9 cellular contexts compared by ENCODE assay signal in genomic region chr5:135140805-135141204, GRCh38.
A peak's percentile ranks its signal among the peaks of the same experiment; 100 is the strongest.
DNase-seq lines count a peak whose midpoint lies in the region; ATAC-seq and TF ChIP-seq lines count a peak whose summit lies in the region.
"Had no signal": no experiment of that assay in that cellular context is flagged by ENCODE, and none has a peak within 500 bp of the region (broad histone marks: within the 10 kb centered on the region; RNA-seq: fewer than 3 reads in every experiment).

No MANE protein-coding gene starts in this region.

- H3F3A ChIP-seq in PC-9 (ENCODE audit: insufficient read depth, low read depth), result peaks cover 65% of the 10 kb centered on the region

- no peaks in the 10 kb centered on the region for H3K36me3 ChIP-seq in PC-9 (ENCODE audit: low read depth)
- H3K36me3 ChIP-seq in skeletal muscle satellite cell (ENCODE audit: insufficient read depth, low read length), result no peaks in the 10 kb centered on the region
- H3K36me3 ChIP-seq: neutrophil had no signal

- H3K9me3 Mint-ChIP-seq in progenitor cell of endocrine pancreas (ENCODE audit: low read depth), result no peaks in the 10 kb centered on the region

- H3K79me2 ChIP-seq in PC-9 (ENCODE audit: low read depth), result no peaks in the 10 kb centered on the region

- H3K27ac Mint-ChIP-seq in progenitor cell of endocrine pancreas, result no peak overlapping the region

- H3K9ac ChIP-seq in skeletal muscle satellite cell (ENCODE audit: low read depth, low read length), result peak overlapping the region; percentile 29

- no peak overlapping the region for H3K4me3 Mint-ChIP-seq in progenitor cell of endocrine pancreas (ENCODE audit: low read depth)

- H3K27ac ChIP-seq in PC-9, result peak overlapping the region; percentile 97
- H3K27ac ChIP-seq: neutrophil had no signal

- ATAC-seq in HG02973 (IDR thresholded peaks at IDR 0.05; ENCODE audit: unreplicated experiment), result no peak

- DNase-seq in GM03348 (ENCODE audit: low spot score) (peak; percentile 75), PC-9 (peak; percentile 76 to 99), fibroblast of the aortic adventitia (ENCODE audit: low read depth) (peak; percentile 35), progenitor cell of endocrine pancreas (ENCODE audit: low spot score, unreplicated experiment) (no peak), DMS79 (lab: John Stamatoyannopoulos, UW) (no peak), cerebellum (ENCODE audit: low spot score) (no peak)

- no peak overlapping the region for H2AFZ ChIP-seq in PC-9

- no peaks in the 10 kb centered on the region for H3K36me3 Mint-ChIP-seq in progenitor cell of endocrine pancreas (ENCODE audit: insufficient read depth)

- intact Hi-C loops in PC-9 (cut with micrococcal nuclease; ENCODE audit: unreplicated experiment), result loop anchor here (2.0 kb wide), 1 partner anchor 16 kb away; no protein-coding TSS in a partner anchor

- TF ChIP-seq CTCF in PC-9 (conservative IDR thresholded peaks at IDR 0.05), result no peak
- no peak for TF ChIP-seq CTCF in fibroblast of the aortic adventitia (IDR thresholded peaks at IDR 0.05; ENCODE audit: insufficient read depth, low read length)
- TF ChIP-seq CTCF in progenitor cell of endocrine pancreas (IDR thresholded peaks at IDR 0.05; ENCODE audit: unreplicated experiment), result no peak

- H3K4me1 Mint-ChIP-seq in progenitor cell of endocrine pancreas (ENCODE audit: low read depth), result peaks cover 5% of the 10 kb centered on the region

- H3K4me1 ChIP-seq in PC-9 (replicated peaks; ENCODE audit: insufficient read depth) (peaks cover 73% of the 10 kb centered on the region), skeletal muscle satellite cell (ENCODE audit: control insufficient read depth, insufficient read depth, low read length) (peaks cover 32% of the 10 kb centered on the region)

- no TSS peak for BruUV-seq in PC-9 (replicated peaks; lab: Mats Ljungman, UMichigan)

- H3K9me2 ChIP-seq in PC-9 (ENCODE audit: insufficient read depth), result no peaks in the 10 kb centered on the region

- POLR2A ChIA-PET in PC-9 (lab: Charles Lee; ENCODE audit: unreplicated experiment), result interaction anchor here (0.7 kb wide), 1 partner anchor 29 kb away, joined by 7 read pairs; no protein-coding TSS in a partner anchor

- H3K9me3 ChIP-seq in PC-9 (ENCODE audit: insufficient read depth, low read depth) (no peaks in the 10 kb centered on the region), skeletal muscle satellite cell (replicated peaks; ENCODE audit: low read length) (no peaks in the 10 kb centered on the region)
- H3K9me3 ChIP-seq: neutrophil had no signal

- H3K27me3 ChIP-seq in PC-9 (ENCODE audit: insufficient read depth, low read depth) (no peaks in the 10 kb centered on the region), skeletal muscle satellite cell (ENCODE audit: control insufficient read depth, insufficient read depth, low read length) (no peaks in the 10 kb centered on the region)

- H3K27me3 Mint-ChIP-seq in progenitor cell of endocrine pancreas, result peaks cover 38% of the 10 kb centered on the region

- H4K20me1 ChIP-seq in PC-9 (ENCODE audit: insufficient read depth), result no peaks in the 10 kb centered on the region

- peak overlapping the region; percentile 43; the same call in 1 of the 2 replicates for H3K4me3 ChIP-seq in PC-9
- no peak overlapping the region for H3K4me3 ChIP-seq in fibroblast of the aortic adventitia (ENCODE audit: low read depth, low read length)
- H3K4me3 ChIP-seq in skeletal muscle satellite cell (ENCODE audit: low read length), result peak overlapping the region; percentile 16

- CTCF ChIA-PET in PC-9 (lab: Charles Lee), result no interaction called here

- H3K4me2 ChIP-seq in PC-9 (peak overlapping the region; percentile 77), skeletal muscle satellite cell (ENCODE audit: low read length) (peak overlapping the region; percentile 71)

Comparison
In these comparisons a context has a peak if more than half of its experiments do, and no peak if none do; other contexts are left out.
1. DNase-seq: peak in GM03348 (single experiment), PC-9 (2 of 2) and fibroblast of the aortic adventitia (single experiment); none in progenitor cell of endocrine pancreas (single experiment), DMS79 (single experiment) and cerebellum (single experiment).